Comparison of ENCODE assay signal across 1 cellular context in genomic region chr19:51507640-51508058, GRCh38.
TF ChIP-seq lines count a peak whose summit lies in the region.

No MANE protein-coding gene starts in this region.

TF ChIP-seq in K562, 482 proteins besides CTCF, POLR2A, EP300 and RAD21 (continued from another document and continues in another):
- TF ChIP-seq HMGXB4 (CRISPR knock-in tag; IDR thresholded peaks at IDR 0.05) (no peak), ZNF561 (CRISPR knock-in tag; conservative IDR thresholded peaks at IDR 0.05) (no peak), ETS1 (conservative IDR thresholded peaks at IDR 0.05; ENCODE audit: control insufficient read depth, low read depth, low read length) (no peak), ZNF79 (CRISPR knock-in tag; IDR thresholded peaks at IDR 0.05; ENCODE audit: low read depth) (no peak), TSHZ1 (CRISPR knock-in tag; IDR thresholded peaks at IDR 0.05) (no peak), CEBPZ (IDR thresholded peaks at IDR 0.05; ENCODE audit: borderline replicate concordance, low read depth, low read length) (no peak), FOXP1 (CRISPR knock-in tag; IDR thresholded peaks at IDR 0.05) (no peak), GTF2E2 (tag; IDR thresholded peaks at IDR 0.05) (no peak; the same call in 1 of the 2 replicates), HLTF (IDR thresholded peaks at IDR 0.05) (no peak), CREB1 (IDR thresholded peaks at IDR 0.05) (no peak), CREB1 (CRISPR knock-in tag; IDR thresholded peaks at IDR 0.05) (no peak), VEZF1 (CRISPR knock-in tag; IDR thresholded peaks at IDR 0.05) (no peak), ZNF280B (CRISPR knock-in tag; IDR thresholded peaks at IDR 0.05) (no peak), ZFP30 (CRISPR knock-in tag; IDR thresholded peaks at IDR 0.05; ENCODE audit: borderline replicate concordance) (no peak), STAT6 (CRISPR knock-in tag; IDR thresholded peaks at IDR 0.05) (0 out of 2 replicates have a peak, but pooled peaks have one; percentile 34), ZNF395 (CRISPR knock-in tag; IDR thresholded peaks at IDR 0.05) (peak; percentile 3; the same call in 1 of the 2 replicates), WHSC1 (IDR thresholded peaks at IDR 0.05; ENCODE audit: low read length) (no peak), KDM2B (CRISPR knock-in tag; IDR thresholded peaks at IDR 0.05) (no peak), NFYB (IDR thresholded peaks at IDR 0.05; ENCODE audit: extremely low read depth, insufficient read length) (no peak), GTF2A2 (tag; IDR thresholded peaks at IDR 0.05) (0 out of 2 replicates have a peak, but pooled peaks have one; percentile 34), PHB (CRISPR knock-in tag; IDR thresholded peaks at IDR 0.05) (no peak), ZNF764 (CRISPR knock-in tag; IDR thresholded peaks at IDR 0.05; ENCODE audit: low read depth) (no peak), ELF1 (tag; IDR thresholded peaks at IDR 0.05) (peak; percentile 61; the same call in 1 of the 2 replicates), CBFB (CRISPR knock-in tag; IDR thresholded peaks at IDR 0.05) (no peak), E2F4 (CRISPR knock-in tag; IDR thresholded peaks at IDR 0.05; ENCODE audit: low read depth) (no peak), EHMT2 (IDR thresholded peaks at IDR 0.05) (peak; percentile 70), RBM17 (IDR thresholded peaks at IDR 0.05; ENCODE audit: borderline replicate concordance, low read depth, low read length) (no peak), NKRF (IDR thresholded peaks at IDR 0.05; ENCODE audit: borderline replicate concordance) (peak; percentile 22; the same call in 1 of the 2 replicates), PCBP2 (IDR thresholded peaks at IDR 0.05; ENCODE audit: low read depth, low read length, poor library complexity, severe bottlenecking) (no peak), ATF7 (IDR thresholded peaks at IDR 0.05) (no peak), ZBTB49 (CRISPR knock-in tag; IDR thresholded peaks at IDR 0.05; ENCODE audit: borderline replicate concordance) (no peak), SOX6 (IDR thresholded peaks at IDR 0.05) (no peak), PRPF4 (IDR thresholded peaks at IDR 0.05; ENCODE audit: insufficient read depth, low read depth, low read length, poor library complexity, severe bottlenecking) (no peak)
